1 cellular context compared by ENCODE assay signal in the genomic region with DNA sequence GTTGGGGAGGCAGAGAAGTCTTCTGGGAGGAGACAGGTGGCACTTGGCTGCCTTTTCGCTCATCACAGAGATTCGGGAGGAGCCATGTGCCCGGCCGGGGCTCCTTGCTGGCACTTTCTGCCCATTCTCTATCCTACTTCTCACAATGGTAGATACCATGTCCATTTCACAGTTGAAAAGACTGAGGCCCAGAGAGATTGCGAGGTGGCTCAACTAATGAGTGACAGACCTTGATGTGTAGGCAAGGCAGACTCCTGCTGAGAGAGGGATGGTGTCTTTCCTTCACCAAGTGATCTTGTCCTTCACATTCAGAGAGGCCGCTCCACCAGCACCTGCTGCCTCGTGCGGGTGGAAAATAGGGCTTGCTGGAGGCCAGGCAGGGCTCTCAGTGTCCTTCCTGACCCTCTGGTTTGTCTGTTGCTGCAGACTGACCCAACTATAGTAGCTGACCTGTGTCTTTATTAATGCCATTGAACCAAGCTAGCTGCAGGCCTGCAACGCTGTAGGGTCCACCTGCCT.
TF ChIP-seq lines count a peak whose summit lies in the region.

No MANE protein-coding gene starts in this region.

TF ChIP-seq in HepG2, 621 proteins besides CTCF, POLR2A, EP300 and RAD21:
- TF ChIP-seq CBX5 (CRISPR knock-in tag; IDR thresholded peaks at IDR 0.05; ENCODE audit: borderline replicate concordance): no peak
- TF ChIP-seq ZNF629 (CRISPR knock-in tag; conservative IDR thresholded peaks at IDR 0.05): peak; percentile 66
